Comparison of ENCODE assay signal across 1 cellular context in the genomic region with DNA sequence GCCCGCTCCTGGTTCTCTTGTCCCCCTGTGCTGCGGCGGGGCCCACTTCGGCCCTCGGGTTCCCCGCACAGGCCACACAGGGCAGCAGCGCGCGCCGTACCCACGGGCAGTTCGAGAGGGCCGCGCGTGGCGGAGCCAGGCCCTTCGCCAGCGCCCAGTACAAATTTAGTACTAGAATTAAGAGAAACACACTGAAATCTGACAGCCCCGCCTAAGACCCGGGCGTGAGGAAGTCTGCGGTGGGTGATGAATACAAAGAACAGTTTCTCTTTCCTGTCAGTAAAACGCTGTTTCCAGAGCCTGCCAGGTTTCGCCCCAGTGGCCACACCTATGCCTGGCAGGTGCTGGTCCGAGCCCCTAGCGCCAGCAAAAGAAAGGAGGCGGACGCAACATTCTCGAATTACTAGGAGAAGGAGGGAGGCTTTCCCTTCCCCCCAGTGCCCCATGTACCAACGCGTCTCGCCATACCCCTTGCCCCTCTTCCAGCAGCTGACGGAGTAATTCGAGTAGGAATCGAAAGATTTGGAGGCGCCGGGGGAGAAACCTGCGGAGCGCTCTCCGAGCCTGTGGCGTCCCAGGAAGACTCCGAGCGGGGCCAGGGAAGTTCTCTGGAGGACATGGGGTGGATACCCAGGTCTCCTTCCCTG.
TF ChIP-seq lines count a peak whose summit lies in the region.

No MANE protein-coding gene starts in this region.

TF ChIP-seq in HepG2, 621 proteins besides CTCF, POLR2A, EP300 and RAD21 (continued from another document):
- TF ChIP-seq, protein P1, sequence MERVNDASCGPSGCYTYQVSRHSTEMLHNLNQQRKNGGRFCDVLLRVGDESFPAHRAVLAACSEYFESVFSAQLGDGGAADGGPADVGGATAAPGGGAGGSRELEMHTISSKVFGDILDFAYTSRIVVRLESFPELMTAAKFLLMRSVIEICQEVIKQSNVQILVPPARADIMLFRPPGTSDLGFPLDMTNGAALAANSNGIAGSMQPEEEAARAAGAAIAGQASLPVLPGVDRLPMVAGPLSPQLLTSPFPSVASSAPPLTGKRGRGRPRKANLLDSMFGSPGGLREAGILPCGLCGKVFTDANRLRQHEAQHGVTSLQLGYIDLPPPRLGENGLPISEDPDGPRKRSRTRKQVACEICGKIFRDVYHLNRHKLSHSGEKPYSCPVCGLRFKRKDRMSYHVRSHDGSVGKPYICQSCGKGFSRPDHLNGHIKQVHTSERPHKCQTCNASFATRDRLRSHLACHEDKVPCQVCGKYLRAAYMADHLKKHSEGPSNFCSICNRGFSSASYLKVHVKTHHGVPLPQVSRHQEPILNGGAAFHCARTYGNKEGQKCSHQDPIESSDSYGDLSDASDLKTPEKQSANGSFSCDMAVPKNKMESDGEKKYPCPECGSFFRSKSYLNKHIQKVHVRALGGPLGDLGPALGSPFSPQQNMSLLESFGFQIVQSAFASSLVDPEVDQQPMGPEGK (CRISPR knock-in tag; IDR thresholded peaks at IDR 0.05), result 0 out of 2 replicates have a peak, but pooled peaks have one; percentile 23
- TF ChIP-seq, protein P2, sequence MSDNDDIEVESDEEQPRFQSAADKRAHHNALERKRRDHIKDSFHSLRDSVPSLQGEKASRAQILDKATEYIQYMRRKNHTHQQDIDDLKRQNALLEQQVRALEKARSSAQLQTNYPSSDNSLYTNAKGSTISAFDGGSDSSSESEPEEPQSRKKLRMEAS (IDR thresholded peaks at IDR 0.05), result peak; percentile 35
- TF ChIP-seq, protein P3, sequence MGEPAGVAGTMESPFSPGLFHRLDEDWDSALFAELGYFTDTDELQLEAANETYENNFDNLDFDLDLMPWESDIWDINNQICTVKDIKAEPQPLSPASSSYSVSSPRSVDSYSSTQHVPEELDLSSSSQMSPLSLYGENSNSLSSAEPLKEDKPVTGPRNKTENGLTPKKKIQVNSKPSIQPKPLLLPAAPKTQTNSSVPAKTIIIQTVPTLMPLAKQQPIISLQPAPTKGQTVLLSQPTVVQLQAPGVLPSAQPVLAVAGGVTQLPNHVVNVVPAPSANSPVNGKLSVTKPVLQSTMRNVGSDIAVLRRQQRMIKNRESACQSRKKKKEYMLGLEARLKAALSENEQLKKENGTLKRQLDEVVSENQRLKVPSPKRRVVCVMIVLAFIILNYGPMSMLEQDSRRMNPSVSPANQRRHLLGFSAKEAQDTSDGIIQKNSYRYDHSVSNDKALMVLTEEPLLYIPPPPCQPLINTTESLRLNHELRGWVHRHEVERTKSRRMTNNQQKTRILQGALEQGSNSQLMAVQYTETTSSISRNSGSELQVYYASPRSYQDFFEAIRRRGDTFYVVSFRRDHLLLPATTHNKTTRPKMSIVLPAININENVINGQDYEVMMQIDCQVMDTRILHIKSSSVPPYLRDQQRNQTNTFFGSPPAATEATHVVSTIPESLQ (CRISPR knock-in tag; conservative IDR thresholded peaks at IDR 0.05), result no peak
- TF ChIP-seq HNRNPLL (IDR thresholded peaks at IDR 0.05; ENCODE audit: low read depth, low read length, poor library complexity, severe bottlenecking), result peak; percentile 14
- 0 out of 2 replicates have a peak, but pooled peaks have one; percentile 14 for TF ChIP-seq ZNF546 (CRISPR knock-in tag; conservative IDR thresholded peaks at IDR 0.05)
- no peak for TF ChIP-seq ZNF331 (CRISPR knock-in tag; IDR thresholded peaks at IDR 0.05)
- TF ChIP-seq, protein P4, sequence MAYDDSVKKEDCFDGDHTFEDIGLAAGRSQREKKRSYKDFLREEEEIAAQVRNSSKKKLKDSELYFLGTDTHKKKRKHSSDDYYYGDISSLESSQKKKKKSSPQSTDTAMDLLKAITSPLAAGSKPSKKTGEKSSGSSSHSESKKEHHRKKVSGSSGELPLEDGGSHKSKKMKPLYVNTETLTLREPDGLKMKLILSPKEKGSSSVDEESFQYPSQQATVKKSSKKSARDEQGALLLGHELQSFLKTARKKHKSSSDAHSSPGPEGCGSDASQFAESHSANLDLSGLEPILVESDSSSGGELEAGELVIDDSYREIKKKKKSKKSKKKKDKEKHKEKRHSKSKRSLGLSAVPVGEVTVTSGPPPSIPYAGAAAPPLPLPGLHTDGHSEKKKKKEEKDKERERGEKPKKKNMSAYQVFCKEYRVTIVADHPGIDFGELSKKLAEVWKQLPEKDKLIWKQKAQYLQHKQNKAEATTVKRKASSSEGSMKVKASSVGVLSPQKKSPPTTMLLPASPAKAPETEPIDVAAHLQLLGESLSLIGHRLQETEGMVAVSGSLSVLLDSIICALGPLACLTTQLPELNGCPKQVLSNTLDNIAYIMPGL (CRISPR knock-in tag; IDR thresholded peaks at IDR 0.05; ENCODE audit: borderline replicate concordance in 1 of 2, low read depth in 1 of 2), result peak in 1 of 2 experiments; percentile 24; a peak in 1 of 4 replicates
- TF ChIP-seq, protein P5, sequence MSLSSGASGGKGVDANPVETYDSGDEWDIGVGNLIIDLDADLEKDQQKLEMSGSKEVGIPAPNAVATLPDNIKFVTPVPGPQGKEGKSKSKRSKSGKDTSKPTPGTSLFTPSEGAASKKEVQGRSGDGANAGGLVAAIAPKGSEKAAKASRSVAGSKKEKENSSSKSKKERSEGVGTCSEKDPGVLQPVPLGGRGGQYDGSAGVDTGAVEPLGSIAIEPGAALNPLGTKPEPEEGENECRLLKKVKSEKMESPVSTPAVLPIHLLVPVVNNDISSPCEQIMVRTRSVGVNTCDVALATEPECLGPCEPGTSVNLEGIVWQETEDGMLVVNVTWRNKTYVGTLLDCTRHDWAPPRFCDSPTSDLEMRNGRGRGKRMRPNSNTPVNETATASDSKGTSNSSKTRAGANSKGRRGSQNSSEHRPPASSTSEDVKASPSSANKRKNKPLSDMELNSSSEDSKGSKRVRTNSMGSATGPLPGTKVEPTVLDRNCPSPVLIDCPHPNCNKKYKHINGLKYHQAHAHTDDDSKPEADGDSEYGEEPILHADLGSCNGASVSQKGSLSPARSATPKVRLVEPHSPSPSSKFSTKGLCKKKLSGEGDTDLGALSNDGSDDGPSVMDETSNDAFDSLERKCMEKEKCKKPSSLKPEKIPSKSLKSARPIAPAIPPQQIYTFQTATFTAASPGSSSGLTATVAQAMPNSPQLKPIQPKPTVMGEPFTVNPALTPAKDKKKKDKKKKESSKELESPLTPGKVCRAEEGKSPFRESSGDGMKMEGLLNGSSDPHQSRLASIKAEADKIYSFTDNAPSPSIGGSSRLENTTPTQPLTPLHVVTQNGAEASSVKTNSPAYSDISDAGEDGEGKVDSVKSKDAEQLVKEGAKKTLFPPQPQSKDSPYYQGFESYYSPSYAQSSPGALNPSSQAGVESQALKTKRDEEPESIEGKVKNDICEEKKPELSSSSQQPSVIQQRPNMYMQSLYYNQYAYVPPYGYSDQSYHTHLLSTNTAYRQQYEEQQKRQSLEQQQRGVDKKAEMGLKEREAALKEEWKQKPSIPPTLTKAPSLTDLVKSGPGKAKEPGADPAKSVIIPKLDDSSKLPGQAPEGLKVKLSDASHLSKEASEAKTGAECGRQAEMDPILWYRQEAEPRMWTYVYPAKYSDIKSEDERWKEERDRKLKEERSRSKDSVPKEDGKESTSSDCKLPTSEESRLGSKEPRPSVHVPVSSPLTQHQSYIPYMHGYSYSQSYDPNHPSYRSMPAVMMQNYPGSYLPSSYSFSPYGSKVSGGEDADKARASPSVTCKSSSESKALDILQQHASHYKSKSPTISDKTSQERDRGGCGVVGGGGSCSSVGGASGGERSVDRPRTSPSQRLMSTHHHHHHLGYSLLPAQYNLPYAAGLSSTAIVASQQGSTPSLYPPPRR (CRISPR knock-in tag; IDR thresholded peaks at IDR 0.05; ENCODE audit: borderline replicate concordance), result 0 out of 2 replicates have a peak, but pooled peaks have one; percentile 9
- 0 out of 2 replicates have a peak, but pooled peaks have one; percentile 9 for TF ChIP-seq SALL1 (CRISPR knock-in tag; IDR thresholded peaks at IDR 0.05)
- TF ChIP-seq, protein P6, sequence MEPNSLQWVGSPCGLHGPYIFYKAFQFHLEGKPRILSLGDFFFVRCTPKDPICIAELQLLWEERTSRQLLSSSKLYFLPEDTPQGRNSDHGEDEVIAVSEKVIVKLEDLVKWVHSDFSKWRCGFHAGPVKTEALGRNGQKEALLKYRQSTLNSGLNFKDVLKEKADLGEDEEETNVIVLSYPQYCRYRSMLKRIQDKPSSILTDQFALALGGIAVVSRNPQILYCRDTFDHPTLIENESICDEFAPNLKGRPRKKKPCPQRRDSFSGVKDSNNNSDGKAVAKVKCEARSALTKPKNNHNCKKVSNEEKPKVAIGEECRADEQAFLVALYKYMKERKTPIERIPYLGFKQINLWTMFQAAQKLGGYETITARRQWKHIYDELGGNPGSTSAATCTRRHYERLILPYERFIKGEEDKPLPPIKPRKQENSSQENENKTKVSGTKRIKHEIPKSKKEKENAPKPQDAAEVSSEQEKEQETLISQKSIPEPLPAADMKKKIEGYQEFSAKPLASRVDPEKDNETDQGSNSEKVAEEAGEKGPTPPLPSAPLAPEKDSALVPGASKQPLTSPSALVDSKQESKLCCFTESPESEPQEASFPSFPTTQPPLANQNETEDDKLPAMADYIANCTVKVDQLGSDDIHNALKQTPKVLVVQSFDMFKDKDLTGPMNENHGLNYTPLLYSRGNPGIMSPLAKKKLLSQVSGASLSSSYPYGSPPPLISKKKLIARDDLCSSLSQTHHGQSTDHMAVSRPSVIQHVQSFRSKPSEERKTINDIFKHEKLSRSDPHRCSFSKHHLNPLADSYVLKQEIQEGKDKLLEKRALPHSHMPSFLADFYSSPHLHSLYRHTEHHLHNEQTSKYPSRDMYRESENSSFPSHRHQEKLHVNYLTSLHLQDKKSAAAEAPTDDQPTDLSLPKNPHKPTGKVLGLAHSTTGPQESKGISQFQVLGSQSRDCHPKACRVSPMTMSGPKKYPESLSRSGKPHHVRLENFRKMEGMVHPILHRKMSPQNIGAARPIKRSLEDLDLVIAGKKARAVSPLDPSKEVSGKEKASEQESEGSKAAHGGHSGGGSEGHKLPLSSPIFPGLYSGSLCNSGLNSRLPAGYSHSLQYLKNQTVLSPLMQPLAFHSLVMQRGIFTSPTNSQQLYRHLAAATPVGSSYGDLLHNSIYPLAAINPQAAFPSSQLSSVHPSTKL (CRISPR knock-in tag; IDR thresholded peaks at IDR 0.05), result 0 out of 2 replicates have a peak, but pooled peaks have one; percentile 13
- TF ChIP-seq TGIF2 (CRISPR knock-in tag; IDR thresholded peaks at IDR 0.05), result peak; percentile 13; the same call in 1 of the 2 replicates
- 0 out of 2 replicates have a peak, but pooled peaks have one; percentile 26 for TF ChIP-seq TARDBP (CRISPR knock-in tag; IDR thresholded peaks at IDR 0.05)
- TF ChIP-seq KMT2A (CRISPR knock-in tag; IDR thresholded peaks at IDR 0.05), result 0 out of 2 replicates have a peak, but pooled peaks have one; percentile 34
- TF ChIP-seq, protein P7, sequence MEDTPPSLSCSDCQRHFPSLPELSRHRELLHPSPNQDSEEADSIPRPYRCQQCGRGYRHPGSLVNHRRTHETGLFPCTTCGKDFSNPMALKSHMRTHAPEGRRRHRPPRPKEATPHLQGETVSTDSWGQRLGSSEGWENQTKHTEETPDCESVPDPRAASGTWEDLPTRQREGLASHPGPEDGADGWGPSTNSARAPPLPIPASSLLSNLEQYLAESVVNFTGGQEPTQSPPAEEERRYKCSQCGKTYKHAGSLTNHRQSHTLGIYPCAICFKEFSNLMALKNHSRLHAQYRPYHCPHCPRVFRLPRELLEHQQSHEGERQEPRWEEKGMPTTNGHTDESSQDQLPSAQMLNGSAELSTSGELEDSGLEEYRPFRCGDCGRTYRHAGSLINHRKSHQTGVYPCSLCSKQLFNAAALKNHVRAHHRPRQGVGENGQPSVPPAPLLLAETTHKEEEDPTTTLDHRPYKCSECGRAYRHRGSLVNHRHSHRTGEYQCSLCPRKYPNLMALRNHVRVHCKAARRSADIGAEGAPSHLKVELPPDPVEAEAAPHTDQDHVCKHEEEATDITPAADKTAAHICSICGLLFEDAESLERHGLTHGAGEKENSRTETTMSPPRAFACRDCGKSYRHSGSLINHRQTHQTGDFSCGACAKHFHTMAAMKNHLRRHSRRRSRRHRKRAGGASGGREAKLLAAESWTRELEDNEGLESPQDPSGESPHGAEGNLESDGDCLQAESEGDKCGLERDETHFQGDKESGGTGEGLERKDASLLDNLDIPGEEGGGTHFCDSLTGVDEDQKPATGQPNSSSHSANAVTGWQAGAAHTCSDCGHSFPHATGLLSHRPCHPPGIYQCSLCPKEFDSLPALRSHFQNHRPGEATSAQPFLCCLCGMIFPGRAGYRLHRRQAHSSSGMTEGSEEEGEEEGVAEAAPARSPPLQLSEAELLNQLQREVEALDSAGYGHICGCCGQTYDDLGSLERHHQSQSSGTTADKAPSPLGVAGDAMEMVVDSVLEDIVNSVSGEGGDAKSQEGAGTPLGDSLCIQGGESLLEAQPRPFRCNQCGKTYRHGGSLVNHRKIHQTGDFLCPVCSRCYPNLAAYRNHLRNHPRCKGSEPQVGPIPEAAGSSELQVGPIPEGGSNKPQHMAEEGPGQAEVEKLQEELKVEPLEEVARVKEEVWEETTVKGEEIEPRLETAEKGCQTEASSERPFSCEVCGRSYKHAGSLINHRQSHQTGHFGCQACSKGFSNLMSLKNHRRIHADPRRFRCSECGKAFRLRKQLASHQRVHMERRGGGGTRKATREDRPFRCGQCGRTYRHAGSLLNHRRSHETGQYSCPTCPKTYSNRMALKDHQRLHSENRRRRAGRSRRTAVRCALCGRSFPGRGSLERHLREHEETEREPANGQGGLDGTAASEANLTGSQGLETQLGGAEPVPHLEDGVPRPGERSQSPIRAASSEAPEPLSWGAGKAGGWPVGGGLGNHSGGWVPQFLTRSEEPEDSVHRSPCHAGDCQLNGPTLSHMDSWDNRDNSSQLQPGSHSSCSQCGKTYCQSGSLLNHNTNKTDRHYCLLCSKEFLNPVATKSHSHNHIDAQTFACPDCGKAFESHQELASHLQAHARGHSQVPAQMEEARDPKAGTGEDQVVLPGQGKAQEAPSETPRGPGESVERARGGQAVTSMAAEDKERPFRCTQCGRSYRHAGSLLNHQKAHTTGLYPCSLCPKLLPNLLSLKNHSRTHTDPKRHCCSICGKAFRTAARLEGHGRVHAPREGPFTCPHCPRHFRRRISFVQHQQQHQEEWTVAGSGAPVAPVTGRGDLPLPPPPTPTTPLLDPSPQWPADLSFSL (CRISPR knock-in tag; IDR thresholded peaks at IDR 0.05), result no peak
- TF ChIP-seq ZNF557 (CRISPR knock-in tag; IDR thresholded peaks at IDR 0.05), result no peak
